1 cellular context compared by ENCODE assay signal in the genomic region with DNA sequence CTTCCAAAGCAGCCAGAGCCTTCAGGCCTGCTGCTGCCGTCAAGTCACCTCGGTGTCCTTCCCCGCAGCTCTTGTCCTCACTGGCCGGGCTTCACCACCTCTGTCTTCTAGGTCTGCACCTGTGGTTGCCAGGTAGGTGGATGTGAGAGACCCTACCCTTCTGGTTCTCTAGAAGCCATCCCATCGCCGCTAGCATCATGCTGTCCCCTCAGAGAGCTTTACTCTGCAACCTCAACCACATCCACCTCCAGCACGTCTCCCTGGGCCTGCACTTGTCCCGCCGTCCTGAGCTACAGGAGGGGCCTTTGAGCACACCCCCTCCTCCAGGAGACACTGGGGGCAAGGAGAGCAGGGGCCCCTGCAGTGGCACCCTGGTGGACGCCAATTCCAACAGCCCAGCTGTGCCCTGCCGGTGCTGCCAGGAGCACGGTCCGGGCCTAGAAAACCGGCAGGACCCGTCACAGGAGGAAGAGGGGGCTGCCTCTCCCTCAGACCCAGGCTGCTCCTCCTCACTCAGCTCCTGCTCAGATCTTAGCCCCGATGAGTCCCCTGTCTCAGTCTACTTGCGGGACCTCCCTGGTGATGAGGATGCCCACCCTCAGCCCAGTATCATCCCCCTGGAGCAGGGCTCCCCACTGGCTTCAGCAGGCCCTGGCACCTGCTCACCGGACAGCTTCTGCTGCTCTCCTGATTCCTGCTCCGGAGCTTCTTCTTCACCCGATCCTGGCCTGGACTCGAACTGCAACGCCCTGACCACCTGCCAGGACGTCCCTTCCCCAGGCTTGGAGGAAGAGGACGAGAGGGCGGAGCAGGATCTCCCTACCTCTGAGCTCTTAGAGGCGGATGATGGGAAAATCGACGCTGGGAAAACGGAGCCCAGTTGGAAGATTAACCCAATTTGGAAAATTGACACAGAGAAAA.
TF ChIP-seq lines count a peak whose summit lies in the region.

No MANE protein-coding gene starts in this region.

TF ChIP-seq in SK-N-SH treated with all-trans-retinoic acid at 6 μM for 48 hours, 23 proteins besides CTCF, POLR2A, EP300 and RAD21 (continued from another document):
- no peak for TF ChIP-seq TSHZ2 (CRISPR knock-in tag; IDR thresholded peaks at IDR 0.05)
- no peak for TF ChIP-seq POU6F1 (CRISPR knock-in tag; IDR thresholded peaks at IDR 0.05; ENCODE audit: borderline replicate concordance, low read depth)
- TF ChIP-seq CSRNP3 (CRISPR knock-in tag; IDR thresholded peaks at IDR 0.05), result no peak
- no peak for TF ChIP-seq BACH2 (CRISPR knock-in tag; IDR thresholded peaks at IDR 0.05; ENCODE audit: borderline replicate concordance)
- TF ChIP-seq, protein P1, sequence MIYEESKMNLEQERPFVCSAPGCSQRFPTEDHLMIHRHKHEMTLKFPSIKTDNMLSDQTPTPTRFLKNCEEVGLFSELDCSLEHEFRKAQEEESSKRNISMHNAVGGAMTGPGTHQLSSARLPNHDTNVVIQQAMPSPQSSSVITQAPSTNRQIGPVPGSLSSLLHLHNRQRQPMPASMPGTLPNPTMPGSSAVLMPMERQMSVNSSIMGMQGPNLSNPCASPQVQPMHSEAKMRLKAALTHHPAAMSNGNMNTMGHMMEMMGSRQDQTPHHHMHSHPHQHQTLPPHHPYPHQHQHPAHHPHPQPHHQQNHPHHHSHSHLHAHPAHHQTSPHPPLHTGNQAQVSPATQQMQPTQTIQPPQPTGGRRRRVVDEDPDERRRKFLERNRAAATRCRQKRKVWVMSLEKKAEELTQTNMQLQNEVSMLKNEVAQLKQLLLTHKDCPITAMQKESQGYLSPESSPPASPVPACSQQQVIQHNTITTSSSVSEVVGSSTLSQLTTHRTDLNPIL (CRISPR knock-in tag; IDR thresholded peaks at IDR 0.05; ENCODE audit: low read depth), result no peak
- no peak for TF ChIP-seq ZFP3 (CRISPR knock-in tag; IDR thresholded peaks at IDR 0.05)
- TF ChIP-seq GLIS3 (CRISPR knock-in tag; IDR thresholded peaks at IDR 0.05), result no peak
